ENCODE assay signal across 21 cellular contexts in the genomic region with DNA sequence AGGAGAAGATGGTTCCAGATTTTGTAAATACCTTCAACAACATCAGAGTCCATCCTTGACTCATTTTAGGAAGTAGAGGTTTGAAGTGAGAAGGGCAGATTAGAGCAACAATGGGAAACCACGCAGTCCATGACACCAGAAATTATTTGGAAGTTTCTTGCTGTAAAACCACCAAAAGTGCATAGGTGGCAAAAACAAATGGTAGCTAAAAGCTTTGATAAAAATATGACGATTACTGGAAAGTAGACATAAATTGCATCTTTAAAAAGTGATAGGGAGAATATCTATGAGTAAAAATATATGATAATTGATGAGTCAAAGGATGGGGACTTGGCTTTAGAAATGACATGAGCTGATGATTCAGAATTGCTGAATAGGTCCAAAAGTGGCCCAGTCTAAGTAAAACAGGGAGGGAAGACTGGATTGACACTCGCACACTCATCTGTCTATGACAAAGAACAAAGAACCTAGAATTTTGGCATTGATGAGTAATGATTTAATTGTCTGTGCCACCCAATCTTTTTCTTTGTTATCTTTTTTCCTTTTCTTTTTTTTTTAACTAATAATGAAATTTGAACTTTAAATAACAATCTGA.
DNase-seq lines count a peak whose midpoint lies in the region; ATAC-seq, FAIRE-seq and TF ChIP-seq lines count a peak whose summit lies in the region.
"Had no signal": no experiment of that assay in that cellular context is flagged by ENCODE, and none has a peak within 500 bp of the region (broad histone marks: within the 10 kb centered on the region; RNA-seq: fewer than 3 reads in every experiment).

No MANE protein-coding gene starts in this region.

- H2AFZ ChIP-seq in GM23248 (no peak overlapping the region), GM12878 (ENCODE audit: control insufficient read depth, low read depth, low read length) (no peak overlapping the region)

- H4K20me1 ChIP-seq in GM23248 (ENCODE audit: insufficient read depth) = no peaks in the 10 kb centered on the region
- no peaks in the 10 kb centered on the region for H4K20me1 ChIP-seq in GM12878 (ENCODE audit: control insufficient read depth, insufficient read depth)

- in situ Hi-C loops in GM23248 (cut with MboI) = no loop called here
- in situ Hi-C loops in GM12878 (cut with MboI) = no loop called here

- POLR2A ChIA-PET in GM12878 (lab: Charles Lee) = no interaction called here

- intact Hi-C loops in GM12878 (cut with micrococcal nuclease; ENCODE audit: unreplicated experiment) = no loop called here

- ATAC-seq in HG03432 (IDR thresholded peaks at IDR 0.05; ENCODE audit: unreplicated experiment) = peak; percentile 37
- ATAC-seq in GM12878 = peak; percentile 71
- no peak for ATAC-seq in GM18519 (IDR thresholded peaks at IDR 0.05; ENCODE audit: low FRiP score, unreplicated experiment)
- ATAC-seq: T-cell had no signal

- SMC1A ChIA-PET in GM12878 (lab: Charles Lee; ENCODE audit: uncharacterized antibody, unreplicated experiment) = interaction anchor here (0.7 to 1.5 kb wide), 4 partner anchors 13 to 854 kb away, joined by 3 to 4 read pairs (median 4); no protein-coding TSS in a partner anchor

- H3K9ac ChIP-seq in GM23248 (no peak overlapping the region), GM12878 (ENCODE audit: control insufficient read depth, insufficient read depth, low read length) (no peak overlapping the region)
- H3K9ac ChIP-seq: KMS-11 had no signal

- H3K36me3 ChIP-seq in GM23248 (ENCODE audit: low read depth) (no peaks in the 10 kb centered on the region), GM12878 (ENCODE audit: control insufficient read depth in 2 of 2, insufficient read depth in 2 of 2, low read length in 1 of 2) (no peaks in the 10 kb centered on the region), neutrophil (no peaks in the 10 kb centered on the region)

- WGBS in GM23248 (ENCODE audit: low coverage in 1 of 2, low lambda C conversion rate in 2 of 2, missing lambda C conversion rate in 2 of 2), 2 experiments = 47 to 48% methylated on average over 3 of the region's 3 CpGs
- WGBS in GM12878 (ENCODE audit: insufficient coverage, insufficient replicate concordance, low lambda C conversion rate, missing lambda C conversion rate) = 1% methylated on average over 3 of the region's 3 CpGs

- peaks cover 31% of the 10 kb centered on the region; the same call in 1 of the 2 replicates for H3K27me3 ChIP-seq in GM23248 (replicated peaks; ENCODE audit: insufficient read depth)
- H3K27me3 ChIP-seq in GM12878 (replicated peaks in 1 of 2; ENCODE audit: control insufficient read depth in 2 of 2, insufficient read depth in 2 of 2, low read length in 1 of 2) = no peaks in the 10 kb centered on the region
- no peaks in the 10 kb centered on the region for H3K27me3 ChIP-seq in neutrophil

- no peaks in the 10 kb centered on the region for H3K9me2 ChIP-seq in GM23248 (ENCODE audit: insufficient read depth)

- H3K9me3 ChIP-seq in GM23248 (ENCODE audit: low read depth) (no peaks in the 10 kb centered on the region), GM12878 (replicated peaks; ENCODE audit: control insufficient read depth, insufficient read depth, low read length) (no peaks in the 10 kb centered on the region), neutrophil (no peaks in the 10 kb centered on the region)

- no TSS peak for BruUV-seq in GM12878 (replicated peaks; lab: Mats Ljungman, UMichigan)

- H3K4me1 ChIP-seq in GM23248 (ENCODE audit: insufficient read depth) (no peaks in the 10 kb centered on the region), GM12878 (ENCODE audit: control insufficient read depth, insufficient read depth, low read length) (no peaks in the 10 kb centered on the region), neutrophil (ENCODE audit: control insufficient read depth in 1 of 2, insufficient read depth in 1 of 2, low read depth in 1 of 2, low read length in 1 of 2) (peaks cover 58 to 66% of the 10 kb centered on the region in 2 experiments)

- RAD21 ChIA-PET in GM12878 (lab: Charles Lee; ENCODE audit: unreplicated experiment) = no interaction called here

- TF ChIP-seq EP300 in GM12878 (IDR thresholded peaks at IDR 0.05; ENCODE audit: borderline replicate concordance in 1 of 2, control insufficient read depth in 1 of 2, low read depth in 2 of 2, low read length in 2 of 2) = no peak

- H3K79me2 ChIP-seq in GM23248 (ENCODE audit: insufficient read depth) = no peaks in the 10 kb centered on the region
- no peaks in the 10 kb centered on the region for H3K79me2 ChIP-seq in GM12878 (ENCODE audit: control insufficient read depth, insufficient read depth, low read length)

- no peak overlapping the region for H3K27ac ChIP-seq in GM23248
- no peak overlapping the region for H3K27ac ChIP-seq in GM12878 (ENCODE audit: control insufficient read depth, insufficient read depth)
- H3K27ac ChIP-seq in neutrophil = peak overlapping the region; percentile 78
- H3K27ac ChIP-seq: KMS-11, SK-N-MC had no signal

- CTCF ChIA-PET in GM12878 (lab: Yijun Ruan, JAX) = interaction anchor here (0.9 kb wide), 1 partner anchor 11 kb away, joined by 4 read pairs; no protein-coding TSS in a partner anchor

- no peak for FAIRE-seq in GM12878 (lab: Jason Lieb, UNC)

- DNase-seq in GM23248 (peak; percentile 8), GM12878 (ENCODE audit: low read depth, low spot score) (no peak), AG20443 (ENCODE audit: low spot score) (no peak), retina (no peak)
- DNase-seq in activated naive CD4-positive, alpha-beta T cell treated with anti-CD3 and anti-CD28 coated beads, Interleukin-2, amount 50 U/mL, for 16 hours = no peak
- DNase-seq: DND-41, GDM1, MV-4-11, NCI-H187, NCI-H2107, NCI-H2227 treated with DMSO at 0.1 percent for 48 hours, NCI-H510A treated with DMSO at 0.1 percent for 48 hours, NCI-H774, OCI-M1, SHP77, T-cell had no signal

- no peak overlapping the region for H3K4me3 ChIP-seq in GM23248
- H3K4me3 ChIP-seq in GM12878 = no peak overlapping the region
- H3K4me3 ChIP-seq in neutrophil (ENCODE audit: low read depth in 1 of 2, low read length in 1 of 2) = no peak overlapping the region
- H3K4me3 ChIP-seq: SK-N-MC had no signal

- H3F3A ChIP-seq in GM23248 (ENCODE audit: insufficient read depth) = no peaks in the 10 kb centered on the region

- TF ChIP-seq CTCF in GM12878 (IDR thresholded peaks at IDR 0.05 in 2 of 3, conservative IDR thresholded peaks at IDR 0.05 in 1 of 3; ENCODE audit: control insufficient read depth in 2 of 3, extremely low read depth in 1 of 3, insufficient read depth in 1 of 3, low read depth in 3 of 3, low read length in 3 of 3) = no peak
- TF ChIP-seq CTCF in neutrophil (IDR thresholded peaks at IDR 0.05) = no peak

- TF ChIP-seq RAD21 in GM12878 (IDR thresholded peaks at IDR 0.05; ENCODE audit: insufficient read depth, low read depth, low read length) = no peak

- no peak for TF ChIP-seq POLR2A in GM12878 (IDR thresholded peaks at IDR 0.05; ENCODE audit: low read depth, low read length)

- H3K4me2 ChIP-seq in GM23248 (ENCODE audit: unreplicated experiment) (no peak overlapping the region), GM12878 (ENCODE audit: control insufficient read depth, insufficient read depth) (no peak overlapping the region)
- H3K4me2 ChIP-seq: KMS-11 had no signal

TF ChIP-seq in GM12878, 131 proteins besides CTCF, POLR2A, EP300 and RAD21 (continues in another document):
- TF ChIP-seq NFYA (IDR thresholded peaks at IDR 0.05; ENCODE audit: borderline replicate concordance, low read depth, low read length) (no peak), POLR2AphosphoS2 (IDR thresholded peaks at IDR 0.05; ENCODE audit: low read depth, low read length) (no peak), CBX5 (IDR thresholded peaks at IDR 0.05; ENCODE audit: low read depth) (no peak), SMARCA5 (IDR thresholded peaks at IDR 0.05) (no peak), RUNX3 (IDR thresholded peaks at IDR 0.05; ENCODE audit: low read length) (no peak), HDAC6 (IDR thresholded peaks at IDR 0.05; ENCODE audit: unreplicated experiment) (no peak), SMC3 (IDR thresholded peaks at IDR 0.05; ENCODE audit: borderline replicate concordance, low read length) (no peak)
- TF ChIP-seq, protein P1, sequence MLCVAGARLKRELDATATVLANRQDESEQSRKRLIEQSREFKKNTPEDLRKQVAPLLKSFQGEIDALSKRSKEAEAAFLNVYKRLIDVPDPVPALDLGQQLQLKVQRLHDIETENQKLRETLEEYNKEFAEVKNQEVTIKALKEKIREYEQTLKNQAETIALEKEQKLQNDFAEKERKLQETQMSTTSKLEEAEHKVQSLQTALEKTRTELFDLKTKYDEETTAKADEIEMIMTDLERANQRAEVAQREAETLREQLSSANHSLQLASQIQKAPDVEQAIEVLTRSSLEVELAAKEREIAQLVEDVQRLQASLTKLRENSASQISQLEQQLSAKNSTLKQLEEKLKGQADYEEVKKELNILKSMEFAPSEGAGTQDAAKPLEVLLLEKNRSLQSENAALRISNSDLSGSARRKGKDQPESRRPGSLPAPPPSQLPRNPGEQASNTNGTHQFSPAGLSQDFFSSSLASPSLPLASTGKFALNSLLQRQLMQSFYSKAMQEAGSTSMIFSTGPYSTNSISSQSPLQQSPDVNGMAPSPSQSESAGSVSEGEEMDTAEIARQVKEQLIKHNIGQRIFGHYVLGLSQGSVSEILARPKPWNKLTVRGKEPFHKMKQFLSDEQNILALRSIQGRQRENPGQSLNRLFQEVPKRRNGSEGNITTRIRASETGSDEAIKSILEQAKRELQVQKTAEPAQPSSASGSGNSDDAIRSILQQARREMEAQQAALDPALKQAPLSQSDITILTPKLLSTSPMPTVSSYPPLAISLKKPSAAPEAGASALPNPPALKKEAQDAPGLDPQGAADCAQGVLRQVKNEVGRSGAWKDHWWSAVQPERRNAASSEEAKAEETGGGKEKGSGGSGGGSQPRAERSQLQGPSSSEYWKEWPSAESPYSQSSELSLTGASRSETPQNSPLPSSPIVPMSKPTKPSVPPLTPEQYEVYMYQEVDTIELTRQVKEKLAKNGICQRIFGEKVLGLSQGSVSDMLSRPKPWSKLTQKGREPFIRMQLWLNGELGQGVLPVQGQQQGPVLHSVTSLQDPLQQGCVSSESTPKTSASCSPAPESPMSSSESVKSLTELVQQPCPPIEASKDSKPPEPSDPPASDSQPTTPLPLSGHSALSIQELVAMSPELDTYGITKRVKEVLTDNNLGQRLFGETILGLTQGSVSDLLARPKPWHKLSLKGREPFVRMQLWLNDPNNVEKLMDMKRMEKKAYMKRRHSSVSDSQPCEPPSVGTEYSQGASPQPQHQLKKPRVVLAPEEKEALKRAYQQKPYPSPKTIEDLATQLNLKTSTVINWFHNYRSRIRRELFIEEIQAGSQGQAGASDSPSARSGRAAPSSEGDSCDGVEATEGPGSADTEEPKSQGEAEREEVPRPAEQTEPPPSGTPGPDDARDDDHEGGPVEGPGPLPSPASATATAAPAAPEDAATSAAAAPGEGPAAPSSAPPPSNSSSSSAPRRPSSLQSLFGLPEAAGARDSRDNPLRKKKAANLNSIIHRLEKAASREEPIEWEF (IDR thresholded peaks at IDR 0.05; ENCODE audit: insufficient replicate concordance, low read depth, low read length) = no peak
